33 cellular contexts compared by ENCODE assay signal in the genomic region with DNA sequence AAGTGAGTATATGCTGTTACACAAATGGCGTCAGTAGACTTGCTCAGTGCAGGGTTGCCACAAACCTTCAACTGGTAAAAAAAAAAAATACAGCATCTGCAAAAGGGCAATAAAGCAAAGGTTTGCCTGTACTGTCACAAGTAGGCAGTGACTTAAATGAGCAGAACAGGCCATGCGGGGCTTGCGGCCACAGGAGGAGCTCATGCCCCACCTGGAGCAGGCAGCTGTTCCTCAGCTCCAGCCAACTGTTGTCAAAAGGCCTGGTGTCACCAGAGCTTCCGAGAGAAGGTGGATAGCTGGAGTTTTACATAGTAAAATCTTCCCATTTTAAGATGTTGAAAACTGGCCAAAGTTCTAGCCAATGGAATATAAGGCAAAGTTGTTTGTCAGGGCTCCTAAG. TPM values are rescaled to one million over a fixed set of nuclear protein-coding genes. Genes with fewer than 3 reads are reported as not detected.
DNase-seq lines count a peak whose midpoint lies in the region; ATAC-seq, FAIRE-seq and TF ChIP-seq lines count a peak whose summit lies in the region.
"Had no signal": no experiment of that assay in that cellular context is flagged by ENCODE, and none has a peak within 500 bp of the region (broad histone marks: within the 10 kb centered on the region; RNA-seq: fewer than 3 reads in every experiment).

No MANE protein-coding gene starts in this region.

- FAIRE-seq in frontal cortex (lab: Jason Lieb, UNC) = no peak
- FAIRE-seq: astrocyte, GM19239, pancreas had no signal

- H3K79me1 ChIP-seq in mesendoderm (ENCODE audit: low read length) = no peaks in the 10 kb centered on the region

- no peak overlapping the region for H2BK5ac ChIP-seq in mesendoderm (ENCODE audit: low read length)

- no peak overlapping the region for H2BK120ac ChIP-seq in mesendoderm (ENCODE audit: low read depth, low read length)

- peak in 1 of 2 experiments; percentile 36; a peak in 3 of 4 replicates for TF ChIP-seq CTCF in GM23338 (conservative IDR thresholded peaks at IDR 0.05; ENCODE audit: low read depth in 2 of 2)

- no peak overlapping the region for H3K18ac ChIP-seq in mesendoderm (ENCODE audit: low read length)

- 0 out of 2 replicates have a peak, but pooled peaks cover under 1% of the 10 kb centered on the region for H3K27me3 ChIP-seq in GM23338 (ENCODE audit: insufficient read depth)
- no peaks in the 10 kb centered on the region for H3K27me3 ChIP-seq in mesendoderm (ENCODE audit: insufficient read depth, low read length, poor library complexity)
- H3K27me3 ChIP-seq: BLaER1, heart left ventricle, pancreas, uterus had no signal

- no peak overlapping the region for H3K4me3 Mint-ChIP-seq in GM23338
- H3K4me3 Mint-ChIP-seq: activated CD4-positive, alpha-beta memory T cell treated with anti-CD3 and anti-CD28 coated beads for 36 hours; activated naive CD8-positive, alpha-beta T cell treated with anti-CD3 and anti-CD28 coated beads for 36 hours; natural killer cell had no signal

- DNase-seq in COLO668 (lab: John Stamatoyannopoulos, UW; ENCODE audit: unreplicated experiment) (peak; percentile 62), GM23338 (ENCODE audit: low spot score) (peak; percentile 48), SK-N-DZ (ENCODE audit: low spot score) (peak; percentile 36), mesendoderm (peak; percentile 60), activated T-cell treated with anti-CD3 and anti-CD28 coated beads for 4 hours (no peak), UCSD-AML1 (lab: John Stamatoyannopoulos, UW; ENCODE audit: unreplicated experiment) (no peak), epidermal melanocyte (ENCODE audit: insufficient read length, low spot score) (no peak), frontal cortex (ENCODE audit: low spot score in 2 of 2) (no peak)
- DNase-seq: ACHN; activated CD4-positive, alpha-beta memory T cell treated with anti-CD3 and anti-CD28 coated beads for 36 hours; activated CD8-positive, alpha-beta memory T cell treated with anti-CD3 and anti-CD28 coated beads, Interleukin-2, amount 50 U/mL, for 48 hours; activated naive CD8-positive, alpha-beta T cell treated with anti-CD3 and anti-CD28 coated beads for 36 hours; central memory CD4-positive, alpha-beta T cell; COR-L47; heart left ventricle; natural killer cell; NCI-H1105 treated with DMSO at 0.1 percent for 48 hours; NCI-H2227 treated with DMSO at 0.1 percent for 48 hours; NCI-H774; pancreas; PC-3; right cardiac atrium; Right ventricle myocardium superior; stimulated activated CD4-positive, alpha-beta T cell treated with anti-CD3 and anti-CD28 coated beads, Interleukin-4, amount 100 ng/mL, for 4 hours; stimulated activated naive CD4-positive, alpha-beta T cell; SW 1271; uterus had no signal

- H3F3A ChIP-seq in GM23338 (replicated peaks; ENCODE audit: low read depth) = no peaks in the 10 kb centered on the region

- H4K5ac ChIP-seq in mesendoderm (ENCODE audit: low read length) = no peak overlapping the region

- H3K27me3 Mint-ChIP-seq in GM23338 (ENCODE audit: insufficient read depth, low read depth, poor library complexity) = peaks cover 17% of the 10 kb centered on the region

- peaks cover 8% of the 10 kb centered on the region for H3K36me3 Mint-ChIP-seq in GM23338 (ENCODE audit: low read depth)
- H3K36me3 Mint-ChIP-seq: activated CD4-positive, alpha-beta memory T cell treated with anti-CD3 and anti-CD28 coated beads for 36 hours; activated naive CD8-positive, alpha-beta T cell treated with anti-CD3 and anti-CD28 coated beads for 36 hours; natural killer cell had no signal

- no peak overlapping the region for H3K27ac Mint-ChIP-seq in GM23338
- H3K27ac Mint-ChIP-seq: activated CD4-positive, alpha-beta memory T cell treated with anti-CD3 and anti-CD28 coated beads for 36 hours; activated naive CD8-positive, alpha-beta T cell treated with anti-CD3 and anti-CD28 coated beads for 36 hours; activated T-helper 2 cell treated with anti-CD3 and anti-CD28 coated beads, Interferon-gamma antibody, Interleukin-2, Interleukin-4, amounts not matched to agents 10 μg/mL and 5 μg/mL and 100 μg/mL, durations not matched to agents 14 hours and 24 hours and 36 hours; natural killer cell had no signal

- H3K4me3 ChIP-seq in GM23338 = no peak overlapping the region
- no peak overlapping the region for H3K4me3 ChIP-seq in mesendoderm (ENCODE audit: low read length)
- H3K4me3 ChIP-seq: BLaER1, heart left ventricle, pancreas, uterus had no signal

- peaks cover 4% of the 10 kb centered on the region; the same call in 2 of the 3 replicates for H3K9me3 Mint-ChIP-seq in GM23338
- H3K9me3 Mint-ChIP-seq: activated CD4-positive, alpha-beta memory T cell treated with anti-CD3 and anti-CD28 coated beads for 36 hours; activated naive CD8-positive, alpha-beta T cell treated with anti-CD3 and anti-CD28 coated beads for 36 hours; activated T-helper 2 cell treated with anti-CD3 and anti-CD28 coated beads, Interferon-gamma antibody, Interleukin-2, Interleukin-4, amounts not matched to agents 10 μg/mL and 5 μg/mL and 100 μg/mL, durations not matched to agents 14 hours and 24 hours and 36 hours; natural killer cell had no signal

- H3K79me2 ChIP-seq in GM23338 (replicated peaks; ENCODE audit: insufficient read depth) (no peaks in the 10 kb centered on the region; the same call in 1 of the 2 replicates), mesendoderm (ENCODE audit: control insufficient read depth, insufficient read depth, low read length) (no peaks in the 10 kb centered on the region)

- H2AFZ ChIP-seq in GM23338 = no peak overlapping the region

- no peak overlapping the region for H2BK15ac ChIP-seq in mesendoderm (replicated peaks; ENCODE audit: low read depth)

- WGBS in mesendoderm (ENCODE audit: extremely low coverage, insufficient coverage, low lambda C conversion rate) = no CpG with 5 or more reads among the region's 4 CpGs

- no peak overlapping the region for H4K8ac ChIP-seq in mesendoderm (ENCODE audit: low read depth, low read length)

- no peak overlapping the region for H3K27ac ChIP-seq in GM23338 (ENCODE audit: low read depth)
- no peak overlapping the region for H3K27ac ChIP-seq in mesendoderm (ENCODE audit: low read depth, low read length)
- H3K27ac ChIP-seq: BLaER1, heart left ventricle, pancreas, uterus had no signal

- no peak overlapping the region for H3K9ac ChIP-seq in mesendoderm (ENCODE audit: low read length)
- H3K9ac ChIP-seq: BLaER1 had no signal

- no peak overlapping the region for H3K23ac ChIP-seq in mesendoderm (ENCODE audit: low read length)

- peak; percentile 46 for ATAC-seq in GM23338
- ATAC-seq: activated CD4-positive, CD25-positive, alpha-beta regulatory T cell treated with anti-CD3 and anti-CD28 coated beads, Interleukin-2, amount 50 U/mL, for 24 hours; heart left ventricle; left lobe of liver; natural killer cell; pancreas; PC-3; right cardiac atrium had no signal

- H3K9me2 ChIP-seq in GM23338 (ENCODE audit: insufficient read depth) = no peaks in the 10 kb centered on the region

- no peak overlapping the region for H3K4me2 ChIP-seq in GM23338
- H3K4me2 ChIP-seq in mesendoderm (ENCODE audit: low read length) = no peak overlapping the region
- H3K4me2 ChIP-seq: BLaER1 had no signal

- no peak overlapping the region for H3K4ac ChIP-seq in mesendoderm (ENCODE audit: low read depth, low read length)

- no peak overlapping the region for H3K56ac ChIP-seq in mesendoderm (ENCODE audit: low read length)

- peaks cover 15% of the 10 kb centered on the region for H3K4me1 ChIP-seq in GM23338 (ENCODE audit: insufficient read depth)
- peaks cover 8% of the 10 kb centered on the region for H3K4me1 ChIP-seq in mesendoderm (ENCODE audit: control insufficient read depth, low read depth, low read length)
- H3K4me1 ChIP-seq: BLaER1, uterus had no signal

- H3K36me3 ChIP-seq in GM23338 (ENCODE audit: insufficient read depth) (no peaks in the 10 kb centered on the region), mesendoderm (ENCODE audit: control insufficient read depth, insufficient read depth, low read length) (no peaks in the 10 kb centered on the region)
- H3K36me3 ChIP-seq: BLaER1, heart left ventricle, pancreas, uterus had no signal

- H4K20me1 ChIP-seq in GM23338 (replicated peaks; ENCODE audit: insufficient read depth) = no peaks in the 10 kb centered on the region
- H4K20me1 ChIP-seq: BLaER1 had no signal

- peaks cover 32% of the 10 kb centered on the region for H3K4me1 Mint-ChIP-seq in GM23338
- H3K4me1 Mint-ChIP-seq: activated naive CD8-positive, alpha-beta T cell treated with anti-CD3 and anti-CD28 coated beads for 36 hours; natural killer cell had no signal

- H2AK5ac ChIP-seq in mesendoderm (ENCODE audit: low read length) = no peak overlapping the region

RNA-seq across cellular contexts. Expression of a gene that starts 7.7 kb away (rescaled TPM):
- 7.7 and 12.8 TPM in 2 replicates for total RNA-seq in GM23338 (2014; rRNA removed; shearing (Covaris generic))
- polyA plus RNA-seq in GM23338 (2016; fragmentation: Nextera tagmentation; extraction: Ambion mirVana) = 2.2 and 2.6 TPM in 2 replicates
- polyA plus RNA-seq in SK-N-DZ (2014; cell fraction: cytosol; rRNA removed) = 5.3 and 5.4 TPM in 2 replicates
- 10.1 and 12.9 TPM in 2 replicates for polyA plus RNA-seq in SK-N-DZ (2014; cell fraction: nucleus; rRNA removed)
- polyA plus RNA-seq in mesendoderm (2013, experiment 1 of 2) = 2.0 TPM
- polyA plus RNA-seq in mesendoderm (2013, experiment 2 of 2) = 2.1 TPM
- 7.3 TPM for total RNA-seq in frontal cortex

RNA-seq across cellular contexts. Expression of a gene that starts 8.6 kb away (rescaled TPM):
- total RNA-seq in GM23338 (2014; rRNA removed; shearing (Covaris generic)) = 38.8 and 40.1 TPM in 2 replicates
- polyA plus RNA-seq in GM23338 (2016; fragmentation: Nextera tagmentation; extraction: Ambion mirVana) = 31.4 and 36.9 TPM in 2 replicates
- polyA plus RNA-seq in SK-N-DZ (2014; cell fraction: cytosol; rRNA removed) = 8.3 and 14.6 TPM in 2 replicates
- polyA plus RNA-seq in SK-N-DZ (2014; cell fraction: nucleus; rRNA removed) = 6.6 and 6.8 TPM in 2 replicates
- 12.4 TPM for polyA plus RNA-seq in mesendoderm (2013, experiment 1 of 2)
- polyA plus RNA-seq in mesendoderm (2013, experiment 2 of 2) = 11.3 TPM
- 20.8 TPM for total RNA-seq in frontal cortex

RNA-seq across cellular contexts. Expression of a gene that starts 20.9 kb away (rescaled TPM):
- total RNA-seq in GM23338 (2014; rRNA removed; shearing (Covaris generic)) = 22.9 and 25.9 TPM in 2 replicates
- 9.1 and 11.4 TPM in 2 replicates for polyA plus RNA-seq in GM23338 (2016; fragmentation: Nextera tagmentation; extraction: Ambion mirVana)
- 17.2 and 18.4 TPM in 2 replicates for polyA plus RNA-seq in SK-N-DZ (2014; cell fraction: cytosol; rRNA removed)
- polyA plus RNA-seq in SK-N-DZ (2014; cell fraction: nucleus; rRNA removed) = 6.2 and 8.3 TPM in 2 replicates
- polyA plus RNA-seq in mesendoderm (2013, experiment 1 of 2) = 14.3 TPM
- polyA plus RNA-seq in mesendoderm (2013, experiment 2 of 2) = 14.4 TPM
- 22.8 TPM for total RNA-seq in frontal cortex

Comparison
In these comparisons a context has a peak if more than half of its experiments do, and no peak if none do; other contexts are left out.
1. DNase-seq: peak in COLO668 (single experiment), GM23338 (single experiment), SK-N-DZ (single experiment) and mesendoderm (single experiment); none in activated T-cell treated with anti-CD3 and anti-CD28 coated beads for 4 hours (single experiment), UCSD-AML1 (single experiment), epidermal melanocyte (single experiment) and frontal cortex (0 of 2).